Comparison of ENCODE assay signal across 8 cellular contexts in the genomic region with DNA sequence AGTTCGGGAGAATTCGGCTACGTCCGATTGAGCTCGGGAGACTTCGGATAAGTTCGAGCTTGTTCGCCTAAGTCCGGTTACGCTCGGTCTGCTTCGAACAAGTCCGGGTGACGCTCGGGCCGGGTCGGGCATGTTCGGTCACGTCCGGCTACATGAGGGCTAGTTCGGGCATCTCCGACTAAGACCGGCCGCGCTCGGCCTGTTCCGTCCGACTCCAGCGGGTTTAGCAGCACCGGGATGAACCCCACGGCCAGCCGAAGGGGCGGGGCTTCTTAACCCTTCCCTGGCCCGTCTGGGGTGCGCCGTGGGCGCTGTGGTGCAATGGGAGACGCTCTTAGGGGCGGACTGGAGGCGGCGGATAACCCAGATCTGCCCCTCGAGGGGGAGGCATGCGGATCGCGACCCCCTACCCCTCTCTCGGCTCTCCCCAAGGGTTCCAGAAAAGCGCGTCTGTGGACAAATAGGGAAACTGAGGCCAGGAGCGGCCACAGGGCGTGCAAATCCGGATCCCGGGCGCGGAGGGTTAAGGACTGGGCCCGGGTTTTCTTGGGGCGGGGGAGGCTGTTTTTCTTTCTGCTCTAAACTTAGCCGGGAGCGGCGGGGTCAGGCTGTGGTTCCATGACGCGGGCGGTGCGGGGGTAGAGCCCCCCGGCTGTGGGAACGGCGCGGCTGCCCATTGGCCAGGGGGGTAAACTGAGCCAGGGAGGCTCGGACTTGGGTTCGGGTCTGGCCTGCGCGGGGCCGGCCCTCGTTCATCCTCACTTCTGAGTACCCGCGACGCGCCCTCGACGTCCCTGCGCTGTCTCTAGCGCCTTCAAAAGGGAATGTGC. TPM values are rescaled to one million over a fixed set of nuclear protein-coding genes. Genes with fewer than 3 reads are reported as not detected.
A peak's percentile ranks its signal among the peaks of the same experiment; 100 is the strongest.
DNase-seq lines count a peak whose midpoint lies in the region; ATAC-seq and TF ChIP-seq lines count a peak whose summit lies in the region.

No MANE protein-coding gene starts in this region.

- no TSS peak for BruUV-seq in Panc1 (replicated peaks; lab: Mats Ljungman, UMichigan)

- H3K9me3 Mint-ChIP-seq in IgD-negative memory B cell = peaks cover 0 to 2% (median 0%) of the 10 kb centered on the region in 3 donors

- intact Hi-C loops in Panc1 (cut with micrococcal nuclease; ENCODE audit: unreplicated experiment) = no loop called here

- CTCF ChIA-PET in Panc1 (lab: Charles Lee) = interaction anchor here (1.0 to 1.2 kb wide), 2 partner anchors 16 to 104 kb away, joined by 4 to 5 read pairs; no protein-coding TSS in a partner anchor

- H3K27ac Mint-ChIP-seq in IgD-negative memory B cell = peak overlapping the region in 2 of 3 donors; percentile 67 to 71

- H3K27ac ChIP-seq in Panc1 (ENCODE audit: low read length) (peak overlapping the region; percentile 88), muscle layer of duodenum (ENCODE audit: low read length) (no peak overlapping the region)

- H3K27me3 ChIP-seq in Panc1 (ENCODE audit: control insufficient read depth, insufficient read depth, low read length) = no peaks in the 10 kb centered on the region
- H3K27me3 ChIP-seq in muscle layer of duodenum (ENCODE audit: low read depth, low read length) = peaks cover 15% of the 10 kb centered on the region

- no peak for TF ChIP-seq CTCF in Panc1 (IDR thresholded peaks at IDR 0.05)

- POLR2A ChIA-PET in Panc1 (lab: Charles Lee) = interaction anchor here (0.6 kb wide), 1 partner anchor 125 kb away, joined by 4 read pairs; no protein-coding TSS in a partner anchor

- H3K4me1 ChIP-seq in Panc1 (ENCODE audit: control insufficient read depth, insufficient read depth, low read length) (no peaks in the 10 kb centered on the region; the same call in 1 of the 2 replicates), muscle layer of duodenum (ENCODE audit: control insufficient read depth in 1 of 2, insufficient read depth in 2 of 2, low read length in 2 of 2) (peaks cover 0 to 38% of the 10 kb centered on the region in 2 donors)

- in situ Hi-C loops in Panc1 (cut with HindIII; ENCODE audit: low pct_unique_long_range_greater_than_20kb, low sequenced_read_pairs) = no loop called here

- no peaks in the 10 kb centered on the region for H3K36me3 ChIP-seq in Panc1 (ENCODE audit: control insufficient read depth, insufficient read depth, low read length)
- no peaks in the 10 kb centered on the region for H3K36me3 ChIP-seq in muscle layer of duodenum (ENCODE audit: control insufficient read depth in 1 of 2, insufficient read depth in 2 of 2, low read length in 2 of 2)

- H3K36me3 Mint-ChIP-seq in IgD-negative memory B cell = no peaks in the 10 kb centered on the region

- ATAC-seq in GM21619 (IDR thresholded peaks at IDR 0.05; ENCODE audit: unreplicated experiment) (peak; percentile 80), Panc1 (peak; percentile 99)

- peak overlapping the region; percentile 48 to 97 (median 82) for H3K4me3 Mint-ChIP-seq in IgD-negative memory B cell

- H3K27me3 Mint-ChIP-seq in IgD-negative memory B cell = peaks cover 59% of the 10 kb centered on the region

- DNase-seq in D341Med (ENCODE audit: low spot score) = peak; percentile 98
- DNase-seq in Panc1 (ENCODE audit: low read depth, low spot score) = peak; percentile 96
- DNase-seq in activated T-helper 1 cell treated with Interleukin-2 at 50 U/mL for 16 hours (ENCODE audit: low read depth) = peak; percentile 65
- DNase-seq in fibroblast of gingiva (ENCODE audit: low read depth) = peak; percentile 98
- peak; percentile 96 for DNase-seq in stimulated activated CD8-positive, alpha-beta memory T cell treated with anti-CD3 and anti-CD28 coated beads, Interleukin-4, amount 100 ng/mL, for 48 hours

- H3K9me3 ChIP-seq in Panc1 (ENCODE audit: control insufficient read depth, insufficient read depth, low read depth, low read length) = no peaks in the 10 kb centered on the region
- H3K9me3 ChIP-seq in muscle layer of duodenum (ENCODE audit: control insufficient read depth in 1 of 2, low read length in 2 of 2) = no peaks in the 10 kb centered on the region

- H3K4me3 ChIP-seq in Panc1 (ENCODE audit: low read depth in 2 of 2, low read length in 2 of 2) (peak overlapping the region; percentile 57 to 76), muscle layer of duodenum (ENCODE audit: low read depth in 1 of 2, low read length in 2 of 2) (peak overlapping the region; percentile 57 to 65)

- peaks cover 8 to 25% (median 14%) of the 10 kb centered on the region in 3 donors for H3K4me1 Mint-ChIP-seq in IgD-negative memory B cell

RNA-seq across cellular contexts. Expression of a gene that starts 1.5 kb away (rescaled TPM):
- not detected for polyA plus RNA-seq in IgD-negative memory B cell
- total RNA-seq in Panc1 (2021; ENCODE audit: unreplicated experiment) = 0.98 TPM
- polyA plus RNA-seq in Panc1 (2012; ENCODE audit: insufficient read length) = 1.6 TPM

RNA-seq across cellular contexts. Expression of a gene that starts 20.9 kb away (rescaled TPM):
- 1.5 TPM for polyA plus RNA-seq in IgD-negative memory B cell
- 1.0 TPM for total RNA-seq in Panc1 (2021; ENCODE audit: unreplicated experiment)
- polyA plus RNA-seq in Panc1 (2012; ENCODE audit: insufficient read length) = 1.4 TPM

RNA-seq across cellular contexts. Expression of a gene that starts 31.7 kb away (rescaled TPM):
- 16.6 TPM for polyA plus RNA-seq in IgD-negative memory B cell
- total RNA-seq in Panc1 (2021; ENCODE audit: unreplicated experiment) = 13.3 TPM
- polyA plus RNA-seq in Panc1 (2012; ENCODE audit: insufficient read length) = 17.0 TPM

RNA-seq across cellular contexts. Expression of a gene that starts 49.5 kb away (rescaled TPM):
- polyA plus RNA-seq in IgD-negative memory B cell = 1.4 TPM
- total RNA-seq in Panc1 (2021; ENCODE audit: unreplicated experiment) = 2.5 TPM
- polyA plus RNA-seq in Panc1 (2012; ENCODE audit: insufficient read length) = 2.2 TPM

RNA-seq across cellular contexts. Expression of a gene that starts 51.1 kb away (rescaled TPM):
- 473 TPM for polyA plus RNA-seq in IgD-negative memory B cell
- 39.7 TPM for total RNA-seq in Panc1 (2021; ENCODE audit: unreplicated experiment)
- polyA plus RNA-seq in Panc1 (2012; ENCODE audit: insufficient read length) = 38.3 TPM
